In genomic region chr13:20512042-20512683, GRCh38 we compare ENCODE assay signal across 1 cellular context.
TF ChIP-seq lines count a peak whose summit lies in the region.

No MANE protein-coding gene starts in this region.

TF ChIP-seq in GM23338, 12 proteins besides CTCF, POLR2A, EP300 and RAD21:
- TF ChIP-seq EZH2 (IDR thresholded peaks at IDR 0.05; ENCODE audit: low read depth, unreplicated experiment) (no peak), CREB1 (CRISPR knock-in tag; IDR thresholded peaks at IDR 0.05; ENCODE audit: low read depth) (peak; percentile 68)
